ENCODE assay signal across 32 cellular contexts in the genomic region with DNA sequence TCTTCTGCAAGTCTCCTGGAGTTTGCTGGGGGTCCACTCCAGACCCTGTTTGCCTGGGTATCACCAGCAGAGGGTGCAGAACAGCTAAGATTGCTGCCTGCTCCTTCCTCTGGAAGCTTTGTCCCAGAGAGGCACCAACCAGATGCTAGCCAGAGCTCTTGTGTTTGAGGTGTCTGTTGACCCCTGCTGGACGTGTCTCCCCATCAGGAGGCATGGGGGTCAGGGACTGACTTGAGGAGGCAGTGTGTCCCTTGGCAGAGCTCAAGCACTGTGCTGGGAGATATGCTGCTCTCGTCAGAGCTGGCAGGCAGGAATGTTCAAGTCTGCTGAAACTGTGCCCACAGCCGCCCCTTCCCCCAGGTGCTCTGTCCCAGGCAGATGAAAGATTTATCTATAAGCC.
"Had no signal": no experiment of that assay in that cellular context is flagged by ENCODE, and none has a peak within 500 bp of the region (broad histone marks: within the 10 kb centered on the region; RNA-seq: fewer than 3 reads in every experiment).

No MANE protein-coding gene starts in this region.

- H3K9ac ChIP-seq: SK-N-SH had no signal

- FAIRE-seq: astrocyte, TTC549 had no signal

- H3K27me3 ChIP-seq: adrenal gland, body of pancreas, breast epithelium, Peyer's patch, SJSA1 had no signal

- H3K36me3 ChIP-seq: adrenal gland, breast epithelium, Peyer's patch, SJSA1 had no signal

- H3K27me3 Mint-ChIP-seq: activated CD4-positive, alpha-beta memory T cell treated with anti-CD3 and anti-CD28 coated beads for 36 hours had no signal

- H3K27ac ChIP-seq: adrenal gland, body of pancreas, breast epithelium, Peyer's patch, SJSA1 had no signal

- H3K27ac Mint-ChIP-seq: activated CD4-positive, alpha-beta memory T cell treated with anti-CD3 and anti-CD28 coated beads for 36 hours; activated naive CD4-positive, alpha-beta T cell treated with anti-CD3 and anti-CD28 coated beads for 36 hours; activated naive CD4-positive, alpha-beta T cell treated with anti-CD3 and anti-CD28 coated beads, Interleukin-2, amount 50 U/mL, for 72 hours; activated T-helper 1 cell treated with anti-CD3 and anti-CD28 coated beads, Interleukin-12 subunit alpha, Interleukin-12 subunit beta, Interleukin-2, Interleukin-4 antibody, amounts not matched to agents 30 ng/mL and 10 ng/mL and 1 ng/mL, durations not matched to agents 14 hours and 24 hours and 36 hours; T-helper 1 cell treated with Interleukin-12 subunit alpha and Interleukin-12 subunit beta and Interleukin-4 antibody, amounts not matched to agents 30 μg/mL and 1 μg/mL, for 36 hours; T-helper 2 cell treated with Interferon-gamma antibody and Interleukin-4, amounts not matched to agents 5 μg/mL and 100 μg/mL, for 36 hours had no signal

- H3K4me1 ChIP-seq: adrenal gland, body of pancreas, breast epithelium, Peyer's patch, SJSA1 had no signal

- ATAC-seq: activated naive CD4-positive, alpha-beta T cell treated with anti-CD3 and anti-CD28 coated beads, Interleukin-2, amount 50 U/mL, for 72 hours; activated T-cell treated with anti-CD3 and anti-CD28 coated beads, Interleukin-2, amount 50 U/mL, for 4 hours; body of pancreas; PC-3 had no signal

- DNase-seq: activated CD4-positive, alpha-beta memory T cell treated with anti-CD3 and anti-CD28 coated beads for 36 hours; activated CD4-positive, alpha-beta T cell treated with anti-CD3 and anti-CD28 coated beads for 4 hours; activated CD4-positive, alpha-beta T cell treated with anti-CD3 and anti-CD28 coated beads, Interleukin-2, amount 50 U/mL, for 1 hour; activated CD4-positive, CD25-positive, alpha-beta regulatory T cell treated with anti-CD3 and anti-CD28 coated beads, Interleukin-2, amount 50 U/mL, for 72 hours; activated CD8-positive, alpha-beta memory T cell treated with anti-CD3 and anti-CD28 coated beads, Interleukin-2, amount 50 U/mL, for 4 hours; activated gamma-delta T cell treated with Interleukin-2 at 50 U/mL for 16 hours; activated naive CD4-positive, alpha-beta T cell treated with anti-CD3 and anti-CD28 coated beads for 36 hours; activated T-cell treated with anti-CD3 and anti-CD28 coated beads for 4 hours; activated T-cell treated with anti-CD3 and anti-CD28 coated beads, Interleukin-2, amount 50 U/mL, for 4 hours; adrenal gland; body of pancreas; NCI-H1105 treated with DMSO at 0.1 percent for 48 hours; NCI-H1436; NCI-H1694; NCI-H1930; NCI-H2081 treated with DMSO at 0.1 percent for 48 hours; NCI-H345; NCI-H524 treated with DMSO at 0.1 percent for 48 hours; NK-92 treated with Interleukin-12 subunit alpha and Interleukin-12 subunit beta, amount 100 ng/mL, for 24 hours; PC-3; Peyer's patch; RPMI8226; SHP77 treated with DMSO at 0.1 percent for 48 hours; SK-N-SH had no signal

- H3K9me3 ChIP-seq: adrenal gland, body of pancreas, breast epithelium, Peyer's patch, SJSA1, SK-N-SH had no signal

- H3K4me2 ChIP-seq: SK-N-SH had no signal

- H3K4me3 Mint-ChIP-seq: activated CD4-positive, alpha-beta memory T cell treated with anti-CD3 and anti-CD28 coated beads for 36 hours; activated naive CD4-positive, alpha-beta T cell treated with anti-CD3 and anti-CD28 coated beads for 36 hours; activated T-cell treated with anti-CD3 and anti-CD28 coated beads, Interleukin-2, amount 50 U/mL, for 4 hours; activated T-helper 1 cell treated with anti-CD3 and anti-CD28 coated beads, Interleukin-12 subunit alpha, Interleukin-12 subunit beta, Interleukin-2, Interleukin-4 antibody, amounts not matched to agents 30 ng/mL and 10 ng/mL and 1 ng/mL, durations not matched to agents 14 hours and 24 hours and 36 hours; T-helper 1 cell treated with Interleukin-12 subunit alpha and Interleukin-12 subunit beta and Interleukin-4 antibody, amounts not matched to agents 30 μg/mL and 1 μg/mL, for 36 hours; T-helper 2 cell treated with Interferon-gamma antibody and Interleukin-4, amounts not matched to agents 5 μg/mL and 100 μg/mL, for 36 hours had no signal

- H3K4me3 ChIP-seq: adrenal gland, body of pancreas, breast epithelium, Peyer's patch, SJSA1 had no signal
